Comparison of ENCODE assay signal across 25 cellular contexts in genomic region chr2:128356127-128356526, GRCh38. TPM values are rescaled to one million over a fixed set of nuclear protein-coding genes. Genes with fewer than 3 reads are reported as not detected.
DNase-seq lines count a peak whose midpoint lies in the region; ATAC-seq, FAIRE-seq and TF ChIP-seq lines count a peak whose summit lies in the region.
"Had no signal": no experiment of that assay in that cellular context is flagged by ENCODE, and none has a peak within 500 bp of the region (broad histone marks: within the 10 kb centered on the region; RNA-seq: fewer than 3 reads in every experiment).

No MANE protein-coding gene starts in this region.

- no TSS peak for BruUV-seq in endothelial cell of umbilical vein (replicated peaks; lab: Mats Ljungman, UMichigan)

- POLR2A ChIA-PET in endothelial cell of umbilical vein (lab: Charles Lee): no interaction called here

- H3K27ac ChIP-seq in right cardiac atrium (ENCODE audit: low read length) (no peak overlapping the region), heart right ventricle (no peak overlapping the region), endothelial cell of umbilical vein (ENCODE audit: insufficient read depth, low read depth, low read length) (no peak overlapping the region)
- H3K27ac ChIP-seq: A549; BLaER1 treated with 17β-estradiol and CSF1 and Interleukin-3, amounts not matched to agents 10 nM and 100 nM had no signal

- H3K9me3 ChIP-seq in right cardiac atrium (ENCODE audit: control insufficient read depth, low read length) (no peaks in the 10 kb centered on the region), heart right ventricle (peaks cover 0 to 13% (median 9%) of the 10 kb centered on the region in 11 donors), endothelial cell of umbilical vein (replicated peaks; ENCODE audit: control insufficient read depth, insufficient read depth, low read length) (no peaks in the 10 kb centered on the region)
- H3K9me3 ChIP-seq: A549, BE2C, HAP-1 had no signal

- TF ChIP-seq CTCF in heart right ventricle (IDR thresholded peaks at IDR 0.05) (no peak), endothelial cell of umbilical vein (IDR thresholded peaks at IDR 0.05; ENCODE audit: extremely low read depth in 1 of 2, insufficient read depth in 1 of 2, low read depth in 1 of 2, low read length in 2 of 2) (no peak)

- H3K27me3 ChIP-seq in right cardiac atrium (ENCODE audit: control insufficient read depth, insufficient read depth) (no peaks in the 10 kb centered on the region), heart right ventricle (no peaks in the 10 kb centered on the region), endothelial cell of umbilical vein (ENCODE audit: control insufficient read depth in 2 of 2, insufficient read depth in 2 of 2, low read length in 2 of 2) (no peaks in the 10 kb centered on the region)
- H3K27me3 ChIP-seq: BE2C; BLaER1 treated with 17β-estradiol and CSF1 and Interleukin-3, amounts not matched to agents 10 nM and 100 nM had no signal

- WGBS in right cardiac atrium: 52% methylated on average over 2 of the region's 2 CpGs
- WGBS in heart right ventricle, 2 donors: 47 to 57% methylated on average over 2 of the region's 2 CpGs

- H2AFZ ChIP-seq in endothelial cell of umbilical vein (ENCODE audit: low read depth, low read length): no peak overlapping the region

- TF ChIP-seq POLR2A in endothelial cell of umbilical vein (IDR thresholded peaks at IDR 0.05; ENCODE audit: low read depth, low read length): no peak

- DNase-seq in Right ventricle myocardium superior (no peak), cardiac septum (ENCODE audit: low spot score) (no peak), right cardiac atrium (no peak), heart right ventricle (no peak), endothelial cell of umbilical vein (ENCODE audit: low read depth, low spot score) (no peak), foreskin melanocyte (no peak)
- DNase-seq: 8988T; ACHN; AML-193; BE2C; CD4-positive, alpha-beta T cell; CD8-positive, alpha-beta memory T cell; DMS 273 treated with DMSO at 0.1 percent for 48 hours; DMS79; EL; GDM1; GOT3; HFFc6 had no signal

- dilution Hi-C loops in endothelial cell of umbilical vein (cut with MboI; ENCODE audit: extremely low pct_ligation_motif_present, low sequenced_read_pairs): no loop called here

- H3K9me1 ChIP-seq in endothelial cell of umbilical vein (replicated peaks; ENCODE audit: control insufficient read depth, extremely low read depth, insufficient read depth, low read length): no peaks in the 10 kb centered on the region

- intact Hi-C loops in Right ventricle myocardium superior (cut with DNase I) (no loop called here), cardiac septum (cut with DNase I) (no loop called here), right cardiac atrium (cut with DNase I) (no loop called here), heart right ventricle (cut with DNase I) (loop anchor here in 1 of 10 donors (10.0 kb wide), 1 partner anchor 99 kb away; no protein-coding TSS in a partner anchor), endothelial cell of umbilical vein (cut with micrococcal nuclease) (no loop called here)

- ATAC-seq in Right ventricle myocardium superior (ENCODE audit: poor library complexity) (peak; percentile 58), right cardiac atrium (peak; percentile 69 to 72), heart right ventricle (no peak), GM21360 (IDR thresholded peaks at IDR 0.05; ENCODE audit: unreplicated experiment) (no peak)
- ATAC-seq: A549, GM12878 had no signal

- no peaks in the 10 kb centered on the region for H3K79me2 ChIP-seq in endothelial cell of umbilical vein (ENCODE audit: control insufficient read depth, insufficient read depth, low read length)

- CTCF ChIA-PET in endothelial cell of umbilical vein (lab: Charles Lee): no interaction called here

- no peaks in the 10 kb centered on the region for H4K20me1 ChIP-seq in endothelial cell of umbilical vein (replicated peaks; ENCODE audit: control insufficient read depth, extremely low read depth, insufficient read depth, low read length)
- H4K20me1 ChIP-seq: BLaER1 treated with 17β-estradiol and CSF1 and Interleukin-3, amounts not matched to agents 10 nM and 100 nM had no signal

- H3K36me3 ChIP-seq in heart right ventricle (no peaks in the 10 kb centered on the region), endothelial cell of umbilical vein (ENCODE audit: control insufficient read depth in 2 of 2, extremely low read depth in 1 of 2, insufficient read depth in 2 of 2, low read length in 2 of 2) (no peaks in the 10 kb centered on the region)
- H3K36me3 ChIP-seq: BE2C; BLaER1 treated with 17β-estradiol and CSF1 and Interleukin-3, amounts not matched to agents 10 nM and 100 nM; HAP-1 had no signal

- no peak overlapping the region for H3K4me3 ChIP-seq in right cardiac atrium (ENCODE audit: low read length)
- H3K4me3 ChIP-seq in heart right ventricle: no peak overlapping the region
- no peak overlapping the region for H3K4me3 ChIP-seq in endothelial cell of umbilical vein (replicated peaks in 1 of 3; ENCODE audit: insufficient read depth in 1 of 3, low read depth in 1 of 3, low read length in 3 of 3)
- H3K4me3 ChIP-seq: A549; BLaER1 treated with 17β-estradiol and CSF1 and Interleukin-3, amounts not matched to agents 10 nM and 100 nM; GM12878; HAP-1 had no signal

- H3K9ac ChIP-seq in endothelial cell of umbilical vein (replicated peaks; ENCODE audit: extremely low read depth, insufficient read depth, low read length): no peak overlapping the region
- H3K9ac ChIP-seq: BLaER1 treated with 17β-estradiol and CSF1 and Interleukin-3, amounts not matched to agents 10 nM and 100 nM had no signal

- H3K4me1 ChIP-seq in right cardiac atrium (ENCODE audit: control insufficient read depth, insufficient read depth, low read length) (no peaks in the 10 kb centered on the region), heart right ventricle (no peaks in the 10 kb centered on the region), endothelial cell of umbilical vein (ENCODE audit: control insufficient read depth, extremely low read depth, insufficient read depth, low read length) (no peaks in the 10 kb centered on the region)
- H3K4me1 ChIP-seq: A549; BE2C; BLaER1 treated with 17β-estradiol and CSF1 and Interleukin-3, amounts not matched to agents 10 nM and 100 nM; HAP-1 had no signal

- peak; percentile 12 for FAIRE-seq in endothelial cell of umbilical vein (lab: Jason Lieb, UNC)
- FAIRE-seq: A549, D721Med, GM12878, H54 had no signal

- no peak overlapping the region for H3K4me2 ChIP-seq in endothelial cell of umbilical vein (ENCODE audit: insufficient read depth, low read length)
- H3K4me2 ChIP-seq: A549; BLaER1 treated with 17β-estradiol and CSF1 and Interleukin-3, amounts not matched to agents 10 nM and 100 nM had no signal

TF ChIP-seq in endothelial cell of umbilical vein, 7 proteins besides CTCF, POLR2A, EP300 and RAD21:
- TF ChIP-seq POLR2AphosphoS5 (IDR thresholded peaks at IDR 0.05; ENCODE audit: insufficient read depth, low read depth, low read length) (no peak), JUN (IDR thresholded peaks at IDR 0.05; ENCODE audit: borderline replicate concordance, insufficient read depth, insufficient read length, low read depth) (no peak), FOS (IDR thresholded peaks at IDR 0.05; ENCODE audit: borderline replicate concordance, insufficient read depth, low read length) (no peak), EZH2 (IDR thresholded peaks at IDR 0.05; ENCODE audit: borderline replicate concordance, low read depth, low read length, severe bottlenecking) (no peak), MYC (IDR thresholded peaks at IDR 0.05; ENCODE audit: low read depth, low read length) (no peak), GATA2 (IDR thresholded peaks at IDR 0.05; ENCODE audit: insufficient read depth, insufficient read length, low read depth, low read length) (no peak)
- TF ChIP-seq, protein P1, sequence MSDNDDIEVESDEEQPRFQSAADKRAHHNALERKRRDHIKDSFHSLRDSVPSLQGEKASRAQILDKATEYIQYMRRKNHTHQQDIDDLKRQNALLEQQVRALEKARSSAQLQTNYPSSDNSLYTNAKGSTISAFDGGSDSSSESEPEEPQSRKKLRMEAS (IDR thresholded peaks at IDR 0.05; ENCODE audit: insufficient read depth, insufficient read length): no peak
TF ChIP-seq in endothelial cell of umbilical vein: peak in this region for 0.

RNA-seq across cellular contexts. Expression of gene HS6ST1, which starts 37.5 kb away (rescaled TPM):
- total RNA-seq in Right ventricle myocardium superior: 35.1 TPM
- total RNA-seq in cardiac septum: 14.4 TPM
- total RNA-seq in right cardiac atrium: 10 to 100 TPM; 13.3 to 28.4 (median 21.1) TPM
- polyA plus RNA-seq in right cardiac atrium: 19.8 TPM
- total RNA-seq in heart right ventricle: 10 to 100 TPM; 14.6 to 51.6 (median 19.0) TPM
- polyA plus RNA-seq in heart right ventricle: 10 to 100 TPM; 10.5 to 13.6 TPM
- total RNA-seq in endothelial cell of umbilical vein: 15.4 and 19.4 TPM in 2 replicates
- polyA plus RNA-seq in endothelial cell of umbilical vein: 12.8 and 14.9 TPM in 2 replicates
- 7.6 and 9.5 TPM in 2 replicates for polyA plus RNA-seq in endothelial cell of umbilical vein (2011; cell fraction: cytosol; rRNA removed)
- polyA plus RNA-seq in endothelial cell of umbilical vein (2011; cell fraction: nucleus; rRNA removed): 4.9 and 5.6 TPM in 2 replicates
- 15.3 and 19.2 TPM in 2 replicates for polyA plus RNA-seq in endothelial cell of umbilical vein (2012)
- polyA minus RNA-seq in endothelial cell of umbilical vein: 13.7 and 13.9 TPM in 2 replicates
- 5.4 TPM for polyA minus RNA-seq in endothelial cell of umbilical vein (2011; cell fraction: cytosol; rRNA and poly(A)+ RNA removed)
- 11.0 and 20.7 TPM in 2 replicates for polyA minus RNA-seq in endothelial cell of umbilical vein (2011; cell fraction: nucleus; rRNA and poly(A)+ RNA removed)

Comparison
In these comparisons a context has a peak if more than half of its experiments do, and no peak if none do; other contexts are left out.
1. ATAC-seq: peak in Right ventricle myocardium superior (single experiment) and right cardiac atrium (2 of 2); none in heart right ventricle (0 of 8) and GM21360 (single experiment).